ENCODE assay signal across 1 cellular context in genomic region chr3:195106418-195106906, GRCh38.
A peak's percentile ranks its signal among the peaks of the same experiment; 100 is the strongest.
TF ChIP-seq lines count a peak whose summit lies in the region.

No MANE protein-coding gene starts in this region.

TF ChIP-seq in HepG2, 621 proteins besides CTCF, POLR2A, EP300 and RAD21 (continued from another document and continues in another):
- TF ChIP-seq MAFG (CRISPR knock-in tag; IDR thresholded peaks at IDR 0.05): no peak
- TF ChIP-seq REL (CRISPR knock-in tag; conservative IDR thresholded peaks at IDR 0.05): no peak
- TF ChIP-seq U2AF2 (IDR thresholded peaks at IDR 0.05; ENCODE audit: low read depth, low read length): no peak
- TF ChIP-seq HOMEZ (CRISPR knock-in tag; IDR thresholded peaks at IDR 0.05; ENCODE audit: low read depth): no peak
- no peak for TF ChIP-seq ZNF234 (CRISPR knock-in tag; conservative IDR thresholded peaks at IDR 0.05)
- TF ChIP-seq NPAS2 (CRISPR knock-in tag; IDR thresholded peaks at IDR 0.05; ENCODE audit: borderline replicate concordance): no peak
- TF ChIP-seq SALL1 (CRISPR knock-in tag; IDR thresholded peaks at IDR 0.05): peak; percentile 67; the same call in 1 of the 2 replicates
- TF ChIP-seq NR2F2 (IDR thresholded peaks at IDR 0.05; ENCODE audit: borderline replicate concordance, low read depth): no peak
- TF ChIP-seq CCDC6 (CRISPR knock-in tag; IDR thresholded peaks at IDR 0.05): peak; percentile 28; the same call in 1 of the 2 replicates
- no peak for TF ChIP-seq ARID2 (CRISPR knock-in tag; IDR thresholded peaks at IDR 0.05; ENCODE audit: borderline replicate concordance)
- 0 out of 2 replicates have a peak, but pooled peaks have one; percentile 17 for TF ChIP-seq ZMYM3 (CRISPR knock-in tag; IDR thresholded peaks at IDR 0.05)
- no peak for TF ChIP-seq SP5 (CRISPR knock-in tag; IDR thresholded peaks at IDR 0.05; ENCODE audit: borderline replicate concordance, low read depth)
- TF ChIP-seq ZNF687 (CRISPR knock-in tag; IDR thresholded peaks at IDR 0.05): peak; percentile 90
- TF ChIP-seq SMARCE1 (IDR thresholded peaks at IDR 0.05; ENCODE audit: borderline replicate concordance): no peak
- no peak for TF ChIP-seq ZNF510 (CRISPR knock-in tag; IDR thresholded peaks at IDR 0.05; ENCODE audit: low read depth)
- no peak for TF ChIP-seq GPBP1L1 (CRISPR knock-in tag; IDR thresholded peaks at IDR 0.05)
- no peak for TF ChIP-seq MZF1 (CRISPR knock-in tag; IDR thresholded peaks at IDR 0.05; ENCODE audit: borderline replicate concordance)
- no peak for TF ChIP-seq CBX1 (IDR thresholded peaks at IDR 0.05; ENCODE audit: low read depth)
- TF ChIP-seq JUND (CRISPR knock-in tag; IDR thresholded peaks at IDR 0.05): no peak
- TF ChIP-seq MTERF4 (CRISPR knock-in tag; IDR thresholded peaks at IDR 0.05): peak; percentile 87; the same call in 1 of the 2 replicates
- TF ChIP-seq ASH2L (IDR thresholded peaks at IDR 0.05; ENCODE audit: insufficient read length, low read depth, low read length): no peak
- TF ChIP-seq, protein P1, sequence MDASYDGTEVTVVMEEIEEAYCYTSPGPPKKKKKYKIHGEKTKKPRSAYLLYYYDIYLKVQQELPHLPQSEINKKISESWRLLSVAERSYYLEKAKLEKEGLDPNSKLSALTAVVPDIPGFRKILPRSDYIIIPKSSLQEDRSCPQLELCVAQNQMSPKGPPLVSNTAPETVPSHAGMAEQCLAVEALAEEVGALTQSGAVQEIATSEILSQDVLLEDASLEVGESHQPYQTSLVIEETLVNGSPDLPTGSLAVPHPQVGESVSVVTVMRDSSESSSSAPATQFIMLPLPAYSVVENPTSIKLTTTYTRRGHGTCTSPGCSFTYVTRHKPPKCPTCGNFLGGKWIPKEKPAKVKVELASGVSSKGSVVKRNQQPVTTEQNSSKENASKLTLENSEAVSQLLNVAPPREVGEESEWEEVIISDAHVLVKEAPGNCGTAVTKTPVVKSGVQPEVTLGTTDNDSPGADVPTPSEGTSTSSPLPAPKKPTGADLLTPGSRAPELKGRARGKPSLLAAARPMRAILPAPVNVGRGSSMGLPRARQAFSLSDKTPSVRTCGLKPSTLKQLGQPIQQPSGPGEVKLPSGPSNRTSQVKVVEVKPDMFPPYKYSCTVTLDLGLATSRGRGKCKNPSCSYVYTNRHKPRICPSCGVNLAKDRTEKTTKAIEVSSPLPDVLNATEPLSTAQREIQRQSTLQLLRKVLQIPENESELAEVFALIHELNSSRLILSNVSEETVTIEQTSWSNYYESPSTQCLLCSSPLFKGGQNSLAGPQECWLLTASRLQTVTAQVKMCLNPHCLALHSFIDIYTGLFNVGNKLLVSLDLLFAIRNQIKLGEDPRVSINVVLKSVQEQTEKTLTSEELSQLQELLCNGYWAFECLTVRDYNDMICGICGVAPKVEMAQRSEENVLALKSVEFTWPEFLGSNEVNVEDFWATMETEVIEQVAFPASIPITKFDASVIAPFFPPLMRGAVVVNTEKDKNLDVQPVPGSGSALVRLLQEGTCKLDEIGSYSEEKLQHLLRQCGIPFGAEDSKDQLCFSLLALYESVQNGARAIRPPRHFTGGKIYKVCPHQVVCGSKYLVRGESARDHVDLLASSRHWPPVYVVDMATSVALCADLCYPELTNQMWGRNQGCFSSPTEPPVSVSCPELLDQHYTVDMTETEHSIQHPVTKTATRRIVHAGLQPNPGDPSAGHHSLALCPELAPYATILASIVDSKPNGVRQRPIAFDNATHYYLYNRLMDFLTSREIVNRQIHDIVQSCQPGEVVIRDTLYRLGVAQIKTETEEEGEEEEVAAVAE (CRISPR knock-in tag; IDR thresholded peaks at IDR 0.05; ENCODE audit: borderline replicate concordance): no peak
- no peak for TF ChIP-seq SMAD9 (CRISPR knock-in tag; IDR thresholded peaks at IDR 0.05)
- peak; percentile 80 for TF ChIP-seq ZBTB7B (CRISPR knock-in tag; IDR thresholded peaks at IDR 0.05)
- TF ChIP-seq AGO1 (IDR thresholded peaks at IDR 0.05; ENCODE audit: low read depth, low read length, poor library complexity, severe bottlenecking): no peak
- no peak for TF ChIP-seq DMAP1 (CRISPR knock-in tag; IDR thresholded peaks at IDR 0.05)
- no peak; the same call in 1 of the 2 replicates for TF ChIP-seq WIZ (CRISPR knock-in tag; IDR thresholded peaks at IDR 0.05)
- no peak for TF ChIP-seq ZMAT3 (CRISPR knock-in tag; conservative IDR thresholded peaks at IDR 0.05)
- TF ChIP-seq TCF7L2 (IDR thresholded peaks at IDR 0.05; ENCODE audit: low read depth, low read length): no peak
- no peak for TF ChIP-seq ZNF225 (CRISPR knock-in tag; IDR thresholded peaks at IDR 0.05)
- TF ChIP-seq NR1H2 (CRISPR knock-in tag; IDR thresholded peaks at IDR 0.05; ENCODE audit: borderline replicate concordance, low read depth): no peak
- TF ChIP-seq, protein P2, sequence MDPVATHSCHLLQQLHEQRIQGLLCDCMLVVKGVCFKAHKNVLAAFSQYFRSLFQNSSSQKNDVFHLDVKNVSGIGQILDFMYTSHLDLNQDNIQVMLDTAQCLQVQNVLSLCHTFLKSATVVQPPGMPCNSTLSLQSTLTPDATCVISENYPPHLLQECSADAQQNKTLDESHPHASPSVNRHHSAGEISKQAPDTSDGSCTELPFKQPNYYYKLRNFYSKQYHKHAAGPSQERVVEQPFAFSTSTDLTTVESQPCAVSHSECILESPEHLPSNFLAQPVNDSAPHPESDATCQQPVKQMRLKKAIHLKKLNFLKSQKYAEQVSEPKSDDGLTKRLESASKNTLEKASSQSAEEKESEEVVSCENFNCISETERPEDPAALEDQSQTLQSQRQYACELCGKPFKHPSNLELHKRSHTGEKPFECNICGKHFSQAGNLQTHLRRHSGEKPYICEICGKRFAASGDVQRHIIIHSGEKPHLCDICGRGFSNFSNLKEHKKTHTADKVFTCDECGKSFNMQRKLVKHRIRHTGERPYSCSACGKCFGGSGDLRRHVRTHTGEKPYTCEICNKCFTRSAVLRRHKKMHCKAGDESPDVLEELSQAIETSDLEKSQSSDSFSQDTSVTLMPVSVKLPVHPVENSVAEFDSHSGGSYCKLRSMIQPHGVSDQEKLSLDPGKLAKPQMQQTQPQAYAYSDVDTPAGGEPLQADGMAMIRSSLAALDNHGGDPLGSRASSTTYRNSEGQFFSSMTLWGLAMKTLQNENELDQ (CRISPR knock-in tag; IDR thresholded peaks at IDR 0.05; ENCODE audit: borderline replicate concordance): no peak
- no peak for TF ChIP-seq ZFP62 (CRISPR knock-in tag; IDR thresholded peaks at IDR 0.05)
- TF ChIP-seq ZNF879 (CRISPR knock-in tag; IDR thresholded peaks at IDR 0.05): no peak
- TF ChIP-seq KDM4B (CRISPR knock-in tag; IDR thresholded peaks at IDR 0.05): no peak
- no peak for TF ChIP-seq ZNF800 (CRISPR knock-in tag; IDR thresholded peaks at IDR 0.05)
- TF ChIP-seq MTA3 (CRISPR knock-in tag; IDR thresholded peaks at IDR 0.05): no peak
- no peak for TF ChIP-seq FOXJ3 (CRISPR knock-in tag; IDR thresholded peaks at IDR 0.05; ENCODE audit: borderline replicate concordance)
- TF ChIP-seq, protein P3, sequence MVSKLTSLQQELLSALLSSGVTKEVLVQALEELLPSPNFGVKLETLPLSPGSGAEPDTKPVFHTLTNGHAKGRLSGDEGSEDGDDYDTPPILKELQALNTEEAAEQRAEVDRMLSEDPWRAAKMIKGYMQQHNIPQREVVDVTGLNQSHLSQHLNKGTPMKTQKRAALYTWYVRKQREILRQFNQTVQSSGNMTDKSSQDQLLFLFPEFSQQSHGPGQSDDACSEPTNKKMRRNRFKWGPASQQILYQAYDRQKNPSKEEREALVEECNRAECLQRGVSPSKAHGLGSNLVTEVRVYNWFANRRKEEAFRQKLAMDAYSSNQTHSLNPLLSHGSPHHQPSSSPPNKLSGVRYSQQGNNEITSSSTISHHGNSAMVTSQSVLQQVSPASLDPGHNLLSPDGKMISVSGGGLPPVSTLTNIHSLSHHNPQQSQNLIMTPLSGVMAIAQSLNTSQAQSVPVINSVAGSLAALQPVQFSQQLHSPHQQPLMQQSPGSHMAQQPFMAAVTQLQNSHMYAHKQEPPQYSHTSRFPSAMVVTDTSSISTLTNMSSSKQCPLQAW (CRISPR knock-in tag; IDR thresholded peaks at IDR 0.05): peak; percentile 81
- no peak for TF ChIP-seq ZSCAN22 (CRISPR knock-in tag; IDR thresholded peaks at IDR 0.05)
- TF ChIP-seq POLR2G (IDR thresholded peaks at IDR 0.05; ENCODE audit: low read depth, low read length): no peak
- TF ChIP-seq ZNF678 (CRISPR knock-in tag; IDR thresholded peaks at IDR 0.05): 0 out of 2 replicates have a peak, but pooled peaks have one; percentile 52
- TF ChIP-seq ATAD3A (CRISPR knock-in tag; IDR thresholded peaks at IDR 0.05): no peak
- TF ChIP-seq CREBL2 (CRISPR knock-in tag; IDR thresholded peaks at IDR 0.05; ENCODE audit: borderline replicate concordance): no peak
- peak; percentile 86; the same call in 1 of the 2 replicates for TF ChIP-seq MEIS1 (CRISPR knock-in tag; IDR thresholded peaks at IDR 0.05; ENCODE audit: borderline replicate concordance)
- TF ChIP-seq TBX2 (CRISPR knock-in tag; IDR thresholded peaks at IDR 0.05; ENCODE audit: borderline replicate concordance): no peak
